In the genomic region with DNA sequence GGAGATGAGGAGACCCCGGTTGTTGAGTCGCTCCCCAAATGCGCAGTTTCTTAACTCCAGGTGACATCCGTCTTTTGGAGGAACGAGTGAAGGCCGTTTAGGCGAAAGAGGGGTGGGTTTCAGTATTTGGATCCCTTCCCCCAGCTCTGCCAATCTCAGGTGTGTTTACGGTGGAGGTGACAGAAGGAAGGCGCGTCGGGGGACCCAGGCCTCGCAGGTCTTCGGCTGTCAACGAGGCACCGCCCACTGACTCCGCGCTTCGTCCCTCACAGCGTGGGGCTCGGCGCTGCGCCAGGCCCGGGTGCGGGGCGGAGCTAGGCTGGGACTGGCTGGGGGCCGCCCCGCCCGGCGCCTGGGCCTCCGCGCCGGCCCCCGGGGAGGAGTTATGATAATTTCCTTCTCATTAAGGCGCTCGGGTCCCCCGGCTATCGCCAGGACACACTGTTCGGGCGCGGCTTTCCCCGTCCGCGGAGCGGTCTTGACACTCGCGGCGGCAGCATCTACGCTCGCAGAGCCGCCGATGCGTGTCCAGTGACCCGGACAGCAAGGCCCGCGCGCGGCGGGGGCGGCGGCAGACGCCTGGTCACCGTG, we compare ENCODE assay signal across 8 cellular contexts. TPM values are rescaled to one million over a fixed set of nuclear protein-coding genes. Genes with fewer than 3 reads are reported as not detected.
DNase-seq lines count a peak whose midpoint lies in the region; ATAC-seq, FAIRE-seq and TF ChIP-seq lines count a peak whose summit lies in the region.

A gene (plus strand): TSS at position 434 of the 591 bp plus-strand sequence. CDS start 239 bp downstream, outside the sequence.

- H3K27me3 Mint-ChIP-seq in GM23338 (ENCODE audit: insufficient read depth, low read depth, poor library complexity) (peaks cover 83% of the 10 kb centered on the region), type B pancreatic cell (peaks cover 81% of the 10 kb centered on the region)

- H4K8ac ChIP-seq in H1 (ENCODE audit: extremely low read depth, insufficient read depth, low read length): peak within 1 kb of the TSS; percentile 32

- peaks cover 9% of the 10 kb centered on the region; the same call in 1 of the 2 replicates for H3F3A ChIP-seq in GM23338 (replicated peaks; ENCODE audit: low read depth)

- H3K36me3 Mint-ChIP-seq in GM23338 (ENCODE audit: low read depth): peaks cover 15% of the 10 kb centered on the region
- peaks cover 19% of the 10 kb centered on the region for H3K36me3 Mint-ChIP-seq in type B pancreatic cell

- H2AFZ ChIP-seq in GM23338 (peak within 1 kb of the TSS; percentile 96; the same call in 1 of the 2 replicates), H1 (ENCODE audit: low read length) (no peak within 1 kb of the TSS)

- H2BK20ac ChIP-seq in H1 (ENCODE audit: low read length): no peak within 1 kb of the TSS

- H2BK12ac ChIP-seq in H1 (ENCODE audit: low read depth, low read length): peak within 1 kb of the TSS; percentile 50; the same call in 1 of the 2 replicates

- no peak within 1 kb of the TSS; the same call in 1 of the 2 replicates for H2BK5ac ChIP-seq in H1 (ENCODE audit: low read depth, low read length)

- H2AK5ac ChIP-seq in H1 (ENCODE audit: low read depth, low read length): no peak within 1 kb of the TSS

- H3K4me3 Mint-ChIP-seq in GM23338 (peak within 1 kb of the TSS; percentile 79), type B pancreatic cell (peak within 1 kb of the TSS; percentile 92)

- H3K27me3 ChIP-seq in GM23338 (ENCODE audit: insufficient read depth): peaks cover 65% of the 10 kb centered on the region
- peaks cover 47 to 66% (median 56%) of the 10 kb centered on the region in 4 experiments for H3K27me3 ChIP-seq in H1 (replicated peaks in 1 of 4; ENCODE audit: control insufficient read depth in 3 of 4, extremely low read depth in 1 of 4, insufficient read depth in 3 of 4, low read length in 3 of 4)

- H3K18ac ChIP-seq in H1 (ENCODE audit: extremely low read depth, low read length): peak within 1 kb of the TSS; percentile 48

- POLR2A ChIA-PET in H1 (lab: Charles Lee; ENCODE audit: partially characterized antibody): interaction anchor here (0.6 kb wide), 1 partner anchor 232 kb away, joined by 3 read pairs; no protein-coding TSS in a partner anchor

- 1% methylated on average over 43 of the region's 62 CpGs; no CpG with 5 or more reads in 1 of the 2 experiments for WGBS in H1 (ENCODE audit: extremely low coverage in 1 of 2, insufficient coverage in 1 of 2, insufficient read length in 1 of 2, insufficient replicate concordance in 2 of 2, low coverage in 1 of 2, low lambda C conversion rate in 2 of 2, missing lambda C conversion rate in 1 of 2), 2 experiments

- H3K9me3 Mint-ChIP-seq in GM23338: no peaks in the 10 kb centered on the region
- H3K9me3 Mint-ChIP-seq in type B pancreatic cell: no peaks in the 10 kb centered on the region

- H3K27ac Mint-ChIP-seq in GM23338 (no peak within 1 kb of the TSS), type B pancreatic cell (peak within 1 kb of the TSS; percentile 90)

- H2BK120ac ChIP-seq in H1 (replicated peaks; ENCODE audit: low read depth, low read length): no peak within 1 kb of the TSS

- H2BK15ac ChIP-seq in H1 (ENCODE audit: low read length): peak within 1 kb of the TSS; percentile 61; the same call in 1 of the 2 replicates

- TF ChIP-seq POLR2A in H1 (IDR thresholded peaks at IDR 0.05; ENCODE audit: control extremely low read depth in 1 of 2, low read depth in 2 of 2, low read length in 2 of 2): no peak

- TF ChIP-seq EP300 in H1 (IDR thresholded peaks at IDR 0.05; ENCODE audit: borderline replicate concordance in 1 of 2, low read depth in 2 of 2, low read length in 2 of 2): no peak

- H3K4me1 ChIP-seq in GM23338 (ENCODE audit: insufficient read depth) (peaks cover 46% of the 10 kb centered on the region), H1 (replicated peaks in 1 of 4; ENCODE audit: control insufficient read depth in 3 of 4, insufficient read depth in 4 of 4, low read length in 3 of 4) (peaks cover 8 to 20% (median 20%) of the 10 kb centered on the region in 4 experiments)

- no peak within 1 kb of the TSS for H3K14ac ChIP-seq in H1 (ENCODE audit: insufficient read length)

- ATAC-seq in GM23338 (peak; percentile 15), HG03521 (IDR thresholded peaks at IDR 0.05; ENCODE audit: unreplicated experiment) (no peak), GM18907 (IDR thresholded peaks at IDR 0.05; ENCODE audit: unreplicated experiment) (no peak)

- no peaks in the 10 kb centered on the region for H3K9me3 ChIP-seq in H1 (ENCODE audit: insufficient read depth in 2 of 2, low read depth in 1 of 2, low read length in 1 of 2)

- H3K4me1 Mint-ChIP-seq in GM23338 (peaks cover 47% of the 10 kb centered on the region), type B pancreatic cell (ENCODE audit: unreplicated experiment) (peaks cover 33% of the 10 kb centered on the region)

- H3K23me2 ChIP-seq in H1 (ENCODE audit: low read depth, low read length): peaks cover 44% of the 10 kb centered on the region

- no peak within 1 kb of the TSS for H4K91ac ChIP-seq in H1 (replicated peaks; ENCODE audit: insufficient read length, low read length)

- H3K23ac ChIP-seq in H1 (ENCODE audit: insufficient read length): no peak within 1 kb of the TSS

- H3K79me2 ChIP-seq in GM23338 (replicated peaks; ENCODE audit: insufficient read depth) (peaks cover 24% of the 10 kb centered on the region), H1 (ENCODE audit: control insufficient read depth in 1 of 2, insufficient read depth in 2 of 2, low read length in 2 of 2) (peaks cover 0 to 2% of the 10 kb centered on the region in 2 experiments; a peak in 1 of 4 replicates)

- no peaks in the 10 kb centered on the region for H3K9me2 ChIP-seq in GM23338 (ENCODE audit: insufficient read depth)

- peak within 1 kb of the TSS; percentile 84 for H3K4me3 ChIP-seq in AG09309 (ENCODE audit: control insufficient read depth, low read depth, low read length)
- H3K4me3 ChIP-seq in GM23338: peak within 1 kb of the TSS; percentile 95
- peak within 1 kb of the TSS; percentile 77 to 81 (median 79) for H3K4me3 ChIP-seq in H1 (ENCODE audit: extremely low read depth in 1 of 4, insufficient read depth in 2 of 4, low read depth in 3 of 4, low read length in 4 of 4)

- no peak for DNase-seq in AG09309 (ENCODE audit: low read depth)
- peak; percentile 85 for DNase-seq in GM23338 (ENCODE audit: low spot score)
- DNase-seq in SK-N-DZ (ENCODE audit: low spot score): peak; percentile 35
- DNase-seq in H1 (ENCODE audit: low read depth in 1 of 2, low spot score in 2 of 2): peak in 1 of 2 experiments; percentile 78
- DNase-seq in mucosa of gallbladder (ENCODE audit: low spot score): peak; percentile 68
- DNase-seq in type B pancreatic cell (ENCODE audit: extremely low spot score, unreplicated experiment): peak; percentile 85

- no peak within 1 kb of the TSS for H3K56ac ChIP-seq in H1 (replicated peaks; ENCODE audit: insufficient read length, low read depth, low read length)

- no peak within 1 kb of the TSS for H3K27ac ChIP-seq in GM23338 (ENCODE audit: low read depth)
- H3K27ac ChIP-seq in H1 (ENCODE audit: low read depth, low read length): no peak within 1 kb of the TSS

- TF ChIP-seq RAD21 in H1 (IDR thresholded peaks at IDR 0.05 in 1 of 2, conservative IDR thresholded peaks at IDR 0.05 in 1 of 2; ENCODE audit: low read depth in 2 of 2, low read length in 2 of 2): no peak

- no peak for FAIRE-seq in H1 (lab: Jason Lieb, UNC)

- H4K20me1 ChIP-seq in GM23338 (replicated peaks; ENCODE audit: insufficient read depth) (peaks cover 7% of the 10 kb centered on the region), H1 (replicated peaks in 1 of 2; ENCODE audit: control insufficient read depth in 1 of 2, insufficient read depth in 2 of 2, low read length in 2 of 2) (peaks cover 15 to 31% of the 10 kb centered on the region in 2 experiments)

- peak within 1 kb of the TSS; percentile 98 for H3K4me2 ChIP-seq in GM23338
- H3K4me2 ChIP-seq in H1 (ENCODE audit: insufficient read depth in 1 of 2, low read depth in 2 of 2, low read length in 2 of 2): peak within 1 kb of the TSS; percentile 77 to 95

- H3K9ac ChIP-seq in H1 (replicated peaks in 1 of 4; ENCODE audit: extremely low read depth in 1 of 4, low read depth in 3 of 4, low read length in 3 of 4): peak within 1 kb of the TSS; percentile 23 to 57 (median 35); a peak in 4 of 7 replicates

- no peak within 1 kb of the TSS for H4K5ac ChIP-seq in H1 (ENCODE audit: insufficient read length, low read depth, low read length)

- no peak within 1 kb of the TSS for H3K4ac ChIP-seq in H1 (replicated peaks; ENCODE audit: insufficient read length, low read depth, low read length)

- H3K79me1 ChIP-seq in H1 (ENCODE audit: low read depth, low read length): peaks cover 3% of the 10 kb centered on the region; the same call in 1 of the 2 replicates

- CTCF ChIA-PET in H1 (lab: Charles Lee; ENCODE audit: partially characterized antibody): interaction anchor here (0.6 to 2.9 kb wide), 14 partner anchors 9 to 379 kb away, joined by 3 to 12 read pairs (median 5); no protein-coding TSS in a partner anchor

- H3K36me3 ChIP-seq in GM23338 (ENCODE audit: insufficient read depth) (no peaks in the 10 kb centered on the region), H1 (ENCODE audit: control insufficient read depth in 2 of 4, insufficient read depth in 4 of 4, low read length in 3 of 4) (peaks cover 0 to 18% (median 0%) of the 10 kb centered on the region in 4 experiments; a peak in 1 of 8 replicates)

- no peak for TF ChIP-seq CTCF in AG09309 (IDR thresholded peaks at IDR 0.05; ENCODE audit: control insufficient read depth, insufficient read depth, low read depth, low read length, missing control alignments)
- TF ChIP-seq CTCF in GM23338 (conservative IDR thresholded peaks at IDR 0.05; ENCODE audit: low read depth in 2 of 2): no peak
- TF ChIP-seq CTCF in H1 (IDR thresholded peaks at IDR 0.05; ENCODE audit: control extremely low read depth in 1 of 3, insufficient read depth in 1 of 3, low read depth in 1 of 3, low read length in 3 of 3): 0 out of 4 replicates have a peak, but pooled peaks of 1 of the 3 experiments have one; percentile 0
- TF ChIP-seq CTCF in type B pancreatic cell (conservative IDR thresholded peaks at IDR 0.05): no peak

RNA-seq across cellular contexts. Expression of the gene that starts here (rescaled TPM):
- total RNA-seq in GM23338 (2014; rRNA removed; shearing (Covaris generic)): 9.4 and 11.9 TPM in 2 replicates
- polyA plus RNA-seq in GM23338 (2016; fragmentation: Nextera tagmentation; extraction: Ambion mirVana) (11.7 and 14.3 TPM in 2 replicates), H1 (2011; rRNA removed) (1.7 and 2.8 TPM in 2 replicates)
- polyA plus RNA-seq in SK-N-DZ (2014; cell fraction: cytosol; rRNA removed): not detected in 2 replicates
- polyA plus RNA-seq in SK-N-DZ (2014; cell fraction: nucleus; rRNA removed): not detected in 2 replicates
- 5.6 and 5.8 TPM in 2 replicates for total RNA-seq in H1 (2021; fragmentation: NEBNext Ultra II Directional; extraction: Animal tissue kit (Norgen Biotek cat#: 25700))
- polyA plus RNA-seq in H1 (2011; cell fraction: cytosol; rRNA removed): 3.1 TPM
- 2.8 TPM for polyA plus RNA-seq in H1 (2011; cell fraction: nucleus; rRNA removed)
- polyA plus RNA-seq in H1 (2012, experiment 1 of 2): 2.8 to 3.6 TPM (median 3.3 TPM) in 4 replicates
- 1.6 TPM for polyA plus RNA-seq in H1 (2012, experiment 2 of 2)
- 4.7 TPM for polyA plus RNA-seq in H1 (2013, experiment 1 of 2)
- polyA plus RNA-seq in H1 (2013, experiment 2 of 2): 4.9 TPM
- polyA minus RNA-seq in H1 (2011; rRNA and poly(A)+ RNA removed): 1.2 and 2.7 TPM in 2 replicates
- polyA minus RNA-seq in H1 (2011; cell fraction: cytosol; rRNA and poly(A)+ RNA removed): 4.0 TPM
- 2.6 TPM for polyA minus RNA-seq in H1 (2011; cell fraction: nucleus; rRNA and poly(A)+ RNA removed)
- total RNA-seq in mucosa of gallbladder (2.1 TPM), type B pancreatic cell (ENCODE audit: low replicate concordance) (20.5 and 71.7 TPM in 2 replicates)
